In genomic region chr6:30334077-30334476, GRCh38 we compare ENCODE assay signal across 2 cellular contexts.
TF ChIP-seq lines count a peak whose summit lies in the region.

No MANE protein-coding gene starts in this region.

TF ChIP-seq in IMR-90, 13 proteins besides CTCF, POLR2A, EP300 and RAD21:
- TF ChIP-seq USF2 (IDR thresholded peaks at IDR 0.05; ENCODE audit: low read depth, low read length) = peak; percentile 43; the same call in 1 of the 2 replicates
- no peak for TF ChIP-seq ELK1 (IDR thresholded peaks at IDR 0.05; ENCODE audit: borderline replicate concordance, low read depth, low read length)
TF ChIP-seq in IMR-90: peak in this region for 1.

TF ChIP-seq in K562, 482 proteins besides CTCF, POLR2A, EP300 and RAD21:
- TF ChIP-seq FOXM1 (IDR thresholded peaks at IDR 0.05; ENCODE audit: low read depth) = no peak
- no peak for TF ChIP-seq FOXM1 (CRISPR knock-in tag; IDR thresholded peaks at IDR 0.05; ENCODE audit: low read depth)
- no peak for TF ChIP-seq KLF16 (IDR thresholded peaks at IDR 0.05)
- peak; percentile 77 for TF ChIP-seq TFE3 (CRISPR knock-in tag; IDR thresholded peaks at IDR 0.05)
